In genomic region chr19:796692-797527, GRCh38 we compare ENCODE assay signal across 1 cellular context.
TF ChIP-seq lines count a peak whose summit lies in the region.

TSS of gene PTBP1 (plus strand) at chr19:797452. CDS start at chr19:797498, 46 bp downstream.

TF ChIP-seq in HepG2, 621 proteins besides CTCF, POLR2A, EP300 and RAD21 (continued from another document and continues in another):
- TF ChIP-seq ISL2 (CRISPR knock-in tag; IDR thresholded peaks at IDR 0.05): peak; percentile 61
- peak; percentile 79; the same call in 1 of the 2 replicates for TF ChIP-seq ZNF280B (CRISPR knock-in tag; IDR thresholded peaks at IDR 0.05; ENCODE audit: borderline replicate concordance)
- TF ChIP-seq ZNF841 (CRISPR knock-in tag; IDR thresholded peaks at IDR 0.05; ENCODE audit: borderline replicate concordance): 0 out of 2 replicates have a peak, but pooled peaks have one; percentile 10
- TF ChIP-seq ZNF776 (CRISPR knock-in tag; IDR thresholded peaks at IDR 0.05): peak; percentile 82
- peak; percentile 95 for TF ChIP-seq SP4 (CRISPR knock-in tag; IDR thresholded peaks at IDR 0.05)
- no peak for TF ChIP-seq ZNF18 (CRISPR knock-in tag; IDR thresholded peaks at IDR 0.05; ENCODE audit: insufficient replicate concordance)
- no peak for TF ChIP-seq NFIC (IDR thresholded peaks at IDR 0.05; ENCODE audit: low read length)
- TF ChIP-seq BRD4 (CRISPR knock-in tag; IDR thresholded peaks at IDR 0.05): peak; percentile 94
- TF ChIP-seq ZNF33A (CRISPR knock-in tag; IDR thresholded peaks at IDR 0.05; ENCODE audit: borderline replicate concordance): 0 out of 2 replicates have a peak, but pooled peaks have one; percentile 37
- no peak for TF ChIP-seq ZNF782 (CRISPR knock-in tag; IDR thresholded peaks at IDR 0.05; ENCODE audit: borderline replicate concordance)
- peak; percentile 73 for TF ChIP-seq FOXA3 (CRISPR knock-in tag; IDR thresholded peaks at IDR 0.05)
- no peak; the same call in 1 of the 2 replicates for TF ChIP-seq TEF (CRISPR knock-in tag; IDR thresholded peaks at IDR 0.05)
- TF ChIP-seq ZFP1 (CRISPR knock-in tag; IDR thresholded peaks at IDR 0.05): peak; percentile 56; the same call in 1 of the 2 replicates
- TF ChIP-seq ZBTB4 (CRISPR knock-in tag; IDR thresholded peaks at IDR 0.05; ENCODE audit: borderline replicate concordance): no peak
- peak; percentile 99 for TF ChIP-seq ZNF205 (CRISPR knock-in tag; IDR thresholded peaks at IDR 0.05)
- no peak for TF ChIP-seq ZFAT (CRISPR knock-in tag; conservative IDR thresholded peaks at IDR 0.05)
- peak; percentile 75 for TF ChIP-seq XRCC5 (optimal IDR thresholded peaks at IDR 0.05; ENCODE audit: low read length)
- peak; percentile 90 for TF ChIP-seq SAP130 (CRISPR knock-in tag; IDR thresholded peaks at IDR 0.05; ENCODE audit: low read depth)
- TF ChIP-seq NONO (IDR thresholded peaks at IDR 0.05): no peak
- TF ChIP-seq NONO (CRISPR knock-in tag; conservative IDR thresholded peaks at IDR 0.05): peak; percentile 95
- TF ChIP-seq, protein P1, sequence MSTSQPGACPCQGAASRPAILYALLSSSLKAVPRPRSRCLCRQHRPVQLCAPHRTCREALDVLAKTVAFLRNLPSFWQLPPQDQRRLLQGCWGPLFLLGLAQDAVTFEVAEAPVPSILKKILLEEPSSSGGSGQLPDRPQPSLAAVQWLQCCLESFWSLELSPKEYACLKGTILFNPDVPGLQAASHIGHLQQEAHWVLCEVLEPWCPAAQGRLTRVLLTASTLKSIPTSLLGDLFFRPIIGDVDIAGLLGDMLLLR (CRISPR knock-in tag; IDR thresholded peaks at IDR 0.05): peak; percentile 60; the same call in 1 of the 2 replicates
- peak; percentile 93; the same call in 1 of the 2 replicates for TF ChIP-seq THAP9 (CRISPR knock-in tag; IDR thresholded peaks at IDR 0.05; ENCODE audit: borderline replicate concordance)
- TF ChIP-seq DNMT3B (CRISPR knock-in tag; conservative IDR thresholded peaks at IDR 0.05): no peak
- peak; percentile 64 for TF ChIP-seq ZNF281 (CRISPR knock-in tag; IDR thresholded peaks at IDR 0.05; ENCODE audit: borderline replicate concordance)
- TF ChIP-seq GTF2F1 (IDR thresholded peaks at IDR 0.05; ENCODE audit: low read length): peak; percentile 86
- TF ChIP-seq JUND (CRISPR knock-in tag; IDR thresholded peaks at IDR 0.05): no peak
- TF ChIP-seq ZNF577 (CRISPR knock-in tag; IDR thresholded peaks at IDR 0.05; ENCODE audit: borderline replicate concordance, low read depth): no peak
- TF ChIP-seq ZNF564 (CRISPR knock-in tag; IDR thresholded peaks at IDR 0.05): peak; percentile 74
- TF ChIP-seq ARID5B (CRISPR knock-in tag; IDR thresholded peaks at IDR 0.05): peak; percentile 34; the same call in 1 of the 2 replicates
- TF ChIP-seq, protein P2, sequence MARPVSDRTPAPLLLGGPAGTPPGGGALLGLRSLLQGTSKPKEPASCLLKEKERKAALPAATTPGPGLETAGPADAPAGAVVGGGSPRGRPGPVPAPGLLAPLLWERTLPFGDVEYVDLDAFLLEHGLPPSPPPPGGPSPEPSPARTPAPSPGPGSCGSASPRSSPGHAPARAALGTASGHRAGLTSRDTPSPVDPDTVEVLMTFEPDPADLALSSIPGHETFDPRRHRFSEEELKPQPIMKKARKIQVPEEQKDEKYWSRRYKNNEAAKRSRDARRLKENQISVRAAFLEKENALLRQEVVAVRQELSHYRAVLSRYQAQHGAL (CRISPR knock-in tag; IDR thresholded peaks at IDR 0.05; ENCODE audit: not compliant biosample characterization): no peak
- no peak for TF ChIP-seq KDM1A (CRISPR knock-in tag; IDR thresholded peaks at IDR 0.05)
- no peak for TF ChIP-seq ZNF691 (CRISPR knock-in tag; IDR thresholded peaks at IDR 0.05; ENCODE audit: borderline replicate concordance, low read depth)
- TF ChIP-seq MYNN (CRISPR knock-in tag; IDR thresholded peaks at IDR 0.05; ENCODE audit: low read depth): peak; percentile 83; the same call in 1 of the 2 replicates
- no peak for TF ChIP-seq FUBP1 (CRISPR knock-in tag; IDR thresholded peaks at IDR 0.05; ENCODE audit: borderline replicate concordance)
- TF ChIP-seq SNAPC2 (CRISPR knock-in tag; IDR thresholded peaks at IDR 0.05): no peak; the same call in 1 of the 2 replicates
